ENCODE assay signal across 19 cellular contexts in the genomic region with DNA sequence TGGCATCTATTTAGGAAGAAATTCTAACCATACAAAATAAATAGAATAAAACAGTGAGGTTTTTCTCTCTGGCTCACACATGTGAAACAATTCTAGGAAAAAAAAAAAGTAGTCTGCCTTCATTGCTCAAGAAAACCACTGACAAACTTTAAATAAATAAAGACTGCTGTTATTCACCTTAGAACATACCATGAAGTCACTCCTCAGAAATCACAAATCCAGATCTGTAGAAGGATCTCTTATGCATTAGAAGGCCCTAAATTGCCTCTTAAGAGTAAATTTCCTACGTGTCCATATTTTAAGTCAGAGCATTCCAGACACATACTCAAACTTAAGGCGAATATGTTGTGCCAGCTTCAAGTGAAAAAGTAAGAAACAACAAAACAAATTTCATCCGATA.
"Had no signal": no experiment of that assay in that cellular context is flagged by ENCODE, and none has a peak within 500 bp of the region (broad histone marks: within the 10 kb centered on the region; RNA-seq: fewer than 3 reads in every experiment).

No MANE protein-coding gene starts in this region.

- H3K9me3 ChIP-seq: suprapubic skin, thyroid gland had no signal

- H3K27ac ChIP-seq: coronary artery, foreskin keratinocyte, heart left ventricle, right atrium auricular region, sigmoid colon, skin epidermis, suprapubic skin, thyroid gland had no signal

- H3K4me3 ChIP-seq: coronary artery, heart left ventricle, right atrium auricular region, sigmoid colon, skin epidermis, suprapubic skin, thyroid gland had no signal

- H3K4me1 Mint-ChIP-seq: naive thymus-derived CD4-positive, alpha-beta T cell; nephron progenitor cell; stimulated activated effector memory CD8-positive, alpha-beta T cell treated with anti-CD3 and anti-CD28 coated beads, Interleukin-12 subunit alpha, Interleukin-12 subunit beta, amount 100 ng/mL, for 72 hours had no signal

- H3K27me3 Mint-ChIP-seq: naive thymus-derived CD4-positive, alpha-beta T cell; type B pancreatic cell had no signal

- H3K36me3 ChIP-seq: heart left ventricle, right atrium auricular region, sigmoid colon, suprapubic skin, thyroid gland had no signal

- H3K27ac Mint-ChIP-seq: naive thymus-derived CD4-positive, alpha-beta T cell; nephron progenitor cell; stimulated activated effector memory CD8-positive, alpha-beta T cell treated with anti-CD3 and anti-CD28 coated beads, Interleukin-12 subunit alpha, Interleukin-12 subunit beta, amount 100 ng/mL, for 72 hours; type B pancreatic cell had no signal

- H3K9me3 Mint-ChIP-seq: type B pancreatic cell had no signal

- H3K36me3 Mint-ChIP-seq: naive thymus-derived CD4-positive, alpha-beta T cell; stimulated activated effector memory CD8-positive, alpha-beta T cell treated with anti-CD3 and anti-CD28 coated beads, Interleukin-12 subunit alpha, Interleukin-12 subunit beta, amount 100 ng/mL, for 72 hours had no signal

- DNase-seq: effector CD8-positive, alpha-beta T cell; foreskin keratinocyte; heart left ventricle; hippocampal formation; kidney glomerular epithelial cell; naive thymus-derived CD4-positive, alpha-beta T cell; nephron progenitor cell; sigmoid colon; stimulated activated CD4-positive, alpha-beta T cell treated with anti-CD3 and anti-CD28 coated beads, Interleukin-12 subunit alpha, Interleukin-12 subunit beta, amount 100 ng/mL, for 4 hours; stimulated activated CD8-positive, alpha-beta memory T cell treated with anti-CD3 and anti-CD28 coated beads, Interleukin-4, amount 100 ng/mL, for 48 hours; stimulated activated naive CD8-positive, alpha-beta T cell treated with anti-CD3 and anti-CD28 coated beads, Interleukin-15, Interleukin-2, amounts not matched to agents 100 U/mL and 50 U/mL, for 24 hours; thyroid gland had no signal

- H3K4me3 Mint-ChIP-seq: naive thymus-derived CD4-positive, alpha-beta T cell; nephron progenitor cell; stimulated activated effector memory CD8-positive, alpha-beta T cell treated with anti-CD3 and anti-CD28 coated beads, Interleukin-12 subunit alpha, Interleukin-12 subunit beta, amount 100 ng/mL, for 72 hours; type B pancreatic cell had no signal

- ATAC-seq: esophagus mucosa; foreskin keratinocyte; heart left ventricle; naive thymus-derived CD4-positive, alpha-beta T cell; stimulated activated effector memory CD8-positive, alpha-beta T cell treated with anti-CD3 and anti-CD28 coated beads, Interleukin-12 subunit alpha, Interleukin-12 subunit beta, amount 100 ng/mL, for 72 hours; stimulated activated naive CD8-positive, alpha-beta T cell treated with anti-CD3 and anti-CD28 coated beads, Interleukin-15, Interleukin-2, amounts not matched to agents 100 U/mL and 50 U/mL, for 24 hours had no signal

- H3K4me1 ChIP-seq: foreskin keratinocyte, heart left ventricle, right atrium auricular region, suprapubic skin, thyroid gland had no signal

- H3K27me3 ChIP-seq: foreskin keratinocyte, heart left ventricle, right atrium auricular region, sigmoid colon, suprapubic skin, thyroid gland had no signal
